Comparison of ENCODE assay signal across 10 cellular contexts in genomic region chr2:192555740-192556139, GRCh38.
"Had no signal": no experiment of that assay in that cellular context is flagged by ENCODE, and none has a peak within 500 bp of the region (broad histone marks: within the 10 kb centered on the region; RNA-seq: fewer than 3 reads in every experiment).

No MANE protein-coding gene starts in this region.

- H3K9ac ChIP-seq: KMS-11 had no signal

- FAIRE-seq: H1, H54 had no signal

- H3K27ac ChIP-seq: HL-60, KMS-11 had no signal

- H3K4me3 ChIP-seq: GM23338 had no signal

- H3K4me2 ChIP-seq: GM23338, KMS-11 had no signal

- H2AFZ ChIP-seq: GM23338 had no signal

- DNase-seq: H9, HCEC 1CT, IMR-90, Karpas-422, KBM-7 had no signal

- ATAC-seq: GM23338 had no signal
